In the genomic region with DNA sequence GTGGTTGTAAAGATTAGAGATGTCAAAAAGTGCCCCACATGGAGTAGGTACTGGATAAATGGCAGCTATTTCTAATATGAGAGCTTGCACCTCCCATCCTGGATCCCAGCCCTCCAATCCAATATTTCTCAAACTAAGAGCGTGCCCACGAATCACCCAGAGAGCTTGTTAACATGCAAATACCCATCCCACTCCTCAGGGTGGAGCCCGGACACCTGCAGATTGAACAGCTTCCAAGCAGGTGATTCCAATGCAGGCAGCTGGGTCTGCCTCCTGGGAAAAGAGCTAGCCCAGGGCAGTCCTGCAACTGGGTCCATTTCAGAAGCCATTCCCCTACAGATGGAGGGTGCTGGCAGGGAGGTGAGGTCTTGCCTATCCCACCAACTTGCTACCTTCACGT, we compare ENCODE assay signal across 24 cellular contexts. TPM values are rescaled to one million over a fixed set of nuclear protein-coding genes. Genes with fewer than 3 reads are reported as not detected.
DNase-seq lines count a peak whose midpoint lies in the region; ATAC-seq and TF ChIP-seq lines count a peak whose summit lies in the region.
"Had no signal": no experiment of that assay in that cellular context is flagged by ENCODE, and none has a peak within 500 bp of the region (broad histone marks: within the 10 kb centered on the region; RNA-seq: fewer than 3 reads in every experiment).

No MANE protein-coding gene starts in this region.

- intact Hi-C loops in left lung (cut with DNase I) = no loop called here

- DNase-seq in NCI-H2081 (lab: John Stamatoyannopoulos, UW) (peak; percentile 54 to 77), NCI-H2081 treated with DMSO at 0.1 percent for 48 hours (lab: John Stamatoyannopoulos, UW) (no peak), NCI-H69 (lab: John Stamatoyannopoulos, UW) (peak; percentile 84), nephron progenitor cell (no peak), chondrocyte (ENCODE audit: low spot score) (no peak), MV-4-11 (lab: John Stamatoyannopoulos, UW) (no peak), left lung (no peak)
- DNase-seq: activated CD4-positive, alpha-beta T cell treated with anti-CD3 and anti-CD28 coated beads, Interleukin-2, amount 50 U/mL, for 4 hours; activated CD8-positive, alpha-beta memory T cell treated with anti-CD3 and anti-CD28 coated beads, Interleukin-2, amount 50 U/mL, for 4 hours; activated naive CD8-positive, alpha-beta T cell treated with anti-CD3 and anti-CD28 coated beads, Interleukin-2, amount 10 ng/mL, durations not matched to agents 7 days and 5 days; BE2C; Calu3; effector CD8-positive, alpha-beta T cell; foreskin melanocyte; IMR-90; mammary epithelial cell; Peyer's patch; psoas muscle; upper lobe of right lung had no signal

- H3K27me3 ChIP-seq in left lung = peaks cover 0 to 26% of the 10 kb centered on the region in 2 donors
- H3K27me3 ChIP-seq: BE2C, Peyer's patch, upper lobe of right lung had no signal

- POLR2A ChIA-PET in HEK293 (lab: Yijun Ruan, JAX) = interaction anchor here (0.7 kb wide), 1 partner anchor 111 kb away, joined by 4 read pairs; no protein-coding TSS in a partner anchor

- H3K36me3 ChIP-seq in HEK293 (ENCODE audit: control insufficient read depth in 2 of 2, insufficient read depth in 1 of 2, low read length in 2 of 2) (no peaks in the 10 kb centered on the region), left lung (no peaks in the 10 kb centered on the region)
- H3K36me3 ChIP-seq: BE2C, Peyer's patch, upper lobe of right lung had no signal

- ATAC-seq in left lung = no peak
- ATAC-seq: psoas muscle, upper lobe of right lung had no signal

- H3K27ac Mint-ChIP-seq in nephron progenitor cell (no peak overlapping the region), chondrocyte (ENCODE audit: unreplicated experiment) (no peak overlapping the region)
- H3K27ac Mint-ChIP-seq: activated naive CD8-positive, alpha-beta T cell treated with anti-CD3 and anti-CD28 coated beads, Interleukin-2, amount 10 ng/mL, durations not matched to agents 7 days and 5 days had no signal

- CTCF ChIA-PET in HEK293 (lab: Yijun Ruan, JAX) = interaction anchor here (0.6 to 1.5 kb wide), 4 partner anchors 38 to 154 kb away, joined by 3 to 4 read pairs (median 3); no protein-coding TSS in a partner anchor

- H3K27ac ChIP-seq in HEK293 (ENCODE audit: extremely low read depth, low read depth, low read length) (no peak overlapping the region), left lung (no peak overlapping the region)
- H3K27ac ChIP-seq: Peyer's patch, psoas muscle, SK-N-MC, upper lobe of right lung, VCaP had no signal

- H3K36me3 Mint-ChIP-seq in nephron progenitor cell (ENCODE audit: low read depth) (no peaks in the 10 kb centered on the region), chondrocyte (ENCODE audit: low read depth) (no peaks in the 10 kb centered on the region)
- H3K36me3 Mint-ChIP-seq: activated naive CD8-positive, alpha-beta T cell treated with anti-CD3 and anti-CD28 coated beads, Interleukin-2, amount 10 ng/mL, durations not matched to agents 7 days and 5 days had no signal

- peaks cover 3% of the 10 kb centered on the region; the same call in 1 of the 2 replicates for H3K4me1 ChIP-seq in HEK293 (ENCODE audit: control insufficient read depth, insufficient read depth, low read length)
- H3K4me1 ChIP-seq in left lung = no peaks in the 10 kb centered on the region
- H3K4me1 ChIP-seq: Peyer's patch, psoas muscle, upper lobe of right lung had no signal

- H3K4me3 Mint-ChIP-seq in nephron progenitor cell (peak overlapping the region; percentile 36), chondrocyte (ENCODE audit: unreplicated experiment) (no peak overlapping the region)
- H3K4me3 Mint-ChIP-seq: activated naive CD8-positive, alpha-beta T cell treated with anti-CD3 and anti-CD28 coated beads, Interleukin-2, amount 10 ng/mL, durations not matched to agents 7 days and 5 days had no signal

- H3K9me3 Mint-ChIP-seq in nephron progenitor cell (no peaks in the 10 kb centered on the region), chondrocyte (ENCODE audit: low read depth) (no peaks in the 10 kb centered on the region)
- H3K9me3 Mint-ChIP-seq: activated naive CD8-positive, alpha-beta T cell treated with anti-CD3 and anti-CD28 coated beads, Interleukin-2, amount 10 ng/mL, durations not matched to agents 7 days and 5 days had no signal

- H3K4me3 ChIP-seq in HEK293 (ENCODE audit: low read depth, low read length) (no peak overlapping the region), left lung (no peak overlapping the region)
- H3K4me3 ChIP-seq: Peyer's patch, psoas muscle, SK-N-MC, upper lobe of right lung had no signal

- H3K27me3 Mint-ChIP-seq in nephron progenitor cell (ENCODE audit: low read depth, poor library complexity) (peaks cover 58% of the 10 kb centered on the region), chondrocyte (ENCODE audit: low read depth) (peaks cover 40% of the 10 kb centered on the region)

- no peaks in the 10 kb centered on the region for H3K9me3 ChIP-seq in HEK293 (ENCODE audit: control insufficient read depth, insufficient read depth, low read depth, low read length)
- H3K9me3 ChIP-seq in left lung = no peaks in the 10 kb centered on the region
- H3K9me3 ChIP-seq: BE2C, Peyer's patch, psoas muscle, upper lobe of right lung had no signal

- TF ChIP-seq CTCF in HEK293 (tag by site-specific recombination; IDR thresholded peaks at IDR 0.05) (no peak), nephron progenitor cell (IDR thresholded peaks at IDR 0.05) (no peak), chondrocyte (IDR thresholded peaks at IDR 0.05) (no peak), left lung (IDR thresholded peaks at IDR 0.05) (no peak)

- peaks cover 41% of the 10 kb centered on the region for H3K4me1 Mint-ChIP-seq in nephron progenitor cell
- no peaks in the 10 kb centered on the region for H3K4me1 Mint-ChIP-seq in chondrocyte (ENCODE audit: low read depth)
- H3K4me1 Mint-ChIP-seq: activated naive CD8-positive, alpha-beta T cell treated with anti-CD3 and anti-CD28 coated beads, Interleukin-2, amount 10 ng/mL, durations not matched to agents 7 days and 5 days had no signal

TF ChIP-seq in HEK293, 187 proteins besides CTCF, POLR2A, EP300 and RAD21:
- TF ChIP-seq, protein P1, sequence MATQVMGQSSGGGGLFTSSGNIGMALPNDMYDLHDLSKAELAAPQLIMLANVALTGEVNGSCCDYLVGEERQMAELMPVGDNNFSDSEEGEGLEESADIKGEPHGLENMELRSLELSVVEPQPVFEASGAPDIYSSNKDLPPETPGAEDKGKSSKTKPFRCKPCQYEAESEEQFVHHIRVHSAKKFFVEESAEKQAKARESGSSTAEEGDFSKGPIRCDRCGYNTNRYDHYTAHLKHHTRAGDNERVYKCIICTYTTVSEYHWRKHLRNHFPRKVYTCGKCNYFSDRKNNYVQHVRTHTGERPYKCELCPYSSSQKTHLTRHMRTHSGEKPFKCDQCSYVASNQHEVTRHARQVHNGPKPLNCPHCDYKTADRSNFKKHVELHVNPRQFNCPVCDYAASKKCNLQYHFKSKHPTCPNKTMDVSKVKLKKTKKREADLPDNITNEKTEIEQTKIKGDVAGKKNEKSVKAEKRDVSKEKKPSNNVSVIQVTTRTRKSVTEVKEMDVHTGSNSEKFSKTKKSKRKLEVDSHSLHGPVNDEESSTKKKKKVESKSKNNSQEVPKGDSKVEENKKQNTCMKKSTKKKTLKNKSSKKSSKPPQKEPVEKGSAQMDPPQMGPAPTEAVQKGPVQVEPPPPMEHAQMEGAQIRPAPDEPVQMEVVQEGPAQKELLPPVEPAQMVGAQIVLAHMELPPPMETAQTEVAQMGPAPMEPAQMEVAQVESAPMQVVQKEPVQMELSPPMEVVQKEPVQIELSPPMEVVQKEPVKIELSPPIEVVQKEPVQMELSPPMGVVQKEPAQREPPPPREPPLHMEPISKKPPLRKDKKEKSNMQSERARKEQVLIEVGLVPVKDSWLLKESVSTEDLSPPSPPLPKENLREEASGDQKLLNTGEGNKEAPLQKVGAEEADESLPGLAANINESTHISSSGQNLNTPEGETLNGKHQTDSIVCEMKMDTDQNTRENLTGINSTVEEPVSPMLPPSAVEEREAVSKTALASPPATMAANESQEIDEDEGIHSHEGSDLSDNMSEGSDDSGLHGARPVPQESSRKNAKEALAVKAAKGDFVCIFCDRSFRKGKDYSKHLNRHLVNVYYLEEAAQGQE (tag by site-specific recombination; IDR thresholded peaks at IDR 0.05) = no peak
- TF ChIP-seq OSR2 (tag by site-specific recombination; IDR thresholded peaks at IDR 0.05) (no peak), GLIS1 (tag by site-specific recombination; IDR thresholded peaks at IDR 0.05) (peak; percentile 84; the same call in 1 of the 2 replicates), ZNF596 (tag by site-specific recombination; IDR thresholded peaks at IDR 0.05) (no peak), MYNN (tag by site-specific recombination; IDR thresholded peaks at IDR 0.05; ENCODE audit: borderline replicate concordance) (no peak), ZNF311 (tag by site-specific recombination; IDR thresholded peaks at IDR 0.05; ENCODE audit: borderline replicate concordance) (no peak), ZSCAN16 (tag by site-specific recombination; IDR thresholded peaks at IDR 0.05) (no peak)
- TF ChIP-seq, protein P2, sequence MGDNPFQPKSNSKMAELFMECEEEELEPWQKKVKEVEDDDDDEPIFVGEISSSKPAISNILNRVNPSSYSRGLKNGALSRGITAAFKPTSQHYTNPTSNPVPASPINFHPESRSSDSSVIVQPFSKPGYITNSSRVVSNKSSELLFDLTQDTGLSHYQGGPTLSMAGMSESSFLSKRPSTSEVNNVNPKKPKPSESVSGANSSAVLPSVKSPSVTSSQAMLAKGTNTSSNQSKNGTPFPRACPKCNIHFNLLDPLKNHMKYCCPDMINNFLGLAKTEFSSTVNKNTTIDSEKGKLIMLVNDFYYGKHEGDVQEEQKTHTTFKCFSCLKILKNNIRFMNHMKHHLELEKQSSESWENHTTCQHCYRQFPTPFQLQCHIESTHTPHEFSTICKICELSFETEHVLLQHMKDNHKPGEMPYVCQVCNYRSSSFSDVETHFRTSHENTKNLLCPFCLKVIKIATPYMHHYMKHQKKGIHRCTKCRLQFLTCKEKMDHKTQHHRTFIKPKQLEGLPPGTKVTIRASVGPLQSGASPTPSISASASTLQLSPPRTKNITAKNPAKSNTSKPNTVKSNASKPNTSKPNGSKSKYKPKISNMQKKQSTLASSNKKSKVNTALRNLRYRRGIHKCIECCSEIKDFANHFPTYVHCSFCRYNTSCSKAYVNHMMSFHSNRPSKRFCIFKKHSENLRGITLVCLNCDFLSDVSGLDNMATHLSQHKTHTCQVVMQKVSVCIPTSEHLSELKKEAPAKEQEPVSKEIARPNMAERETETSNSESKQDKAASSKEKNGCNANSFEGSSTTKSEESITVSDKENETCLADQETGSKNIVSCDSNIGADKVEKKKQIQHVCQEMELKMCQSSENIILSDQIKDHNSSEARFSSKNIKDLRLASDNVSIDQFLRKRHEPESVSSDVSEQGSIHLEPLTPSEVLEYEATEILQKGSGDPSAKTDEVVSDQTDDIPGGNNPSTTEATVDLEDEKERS (tag by site-specific recombination; IDR thresholded peaks at IDR 0.05) = no peak

RNA-seq across cellular contexts. Expression of a gene that starts 33.0 kb away (rescaled TPM):
- 3.3 to 5.9 TPM (median 4.6 TPM) in 3 replicates for total RNA-seq in chondrocyte
- total RNA-seq in left lung = 1 to 10 TPM; 2.5 to 7.1 TPM
- total RNA-seq: A673; activated naive CD8-positive, alpha-beta T cell treated with anti-CD3 and anti-CD28 coated beads, Interleukin-2, amount 10 ng/mL, durations not matched to agents 7 days and 5 days; Calu3; IMR-90; T-helper 2 cell treated with Interferon-gamma antibody and Interleukin-4, amounts not matched to agents 100 ng/mL and 5 ng/mL, for 36 hours had no signal

Comparison
In these comparisons a context has a peak if more than half of its experiments do, and no peak if none do; other contexts are left out.
1. DNase-seq: peak in NCI-H2081 (2 of 2) and NCI-H69 (single experiment); none in NCI-H2081 treated with DMSO at 0.1 percent for 48 hours (single experiment), nephron progenitor cell (single experiment), chondrocyte (single experiment), MV-4-11 (single experiment) and left lung (0 of 2).